1 cellular context compared by ENCODE assay signal in genomic region chr10:18611168-18611567, GRCh38.
TF ChIP-seq lines count a peak whose summit lies in the region.

No MANE protein-coding gene starts in this region.

TF ChIP-seq in HEK293, 187 proteins besides CTCF, POLR2A, EP300 and RAD21:
- no peak for TF ChIP-seq ZNF654 (tag by site-specific recombination; IDR thresholded peaks at IDR 0.05; ENCODE audit: low read depth)
- TF ChIP-seq PBX3 (CRISPR knock-in tag; IDR thresholded peaks at IDR 0.05) = no peak
- TF ChIP-seq ZNF544 (tag by site-specific recombination; IDR thresholded peaks at IDR 0.05) = no peak
- TF ChIP-seq OVOL3 (tag by site-specific recombination; IDR thresholded peaks at IDR 0.05) = no peak
- TF ChIP-seq ZNF558 (tag by site-specific recombination; IDR thresholded peaks at IDR 0.05) = 0 out of 2 replicates have a peak, but pooled peaks have one; percentile 60
TF ChIP-seq in HEK293: peak in this region for 1.
